9 cellular contexts compared by ENCODE assay signal in the genomic region with DNA sequence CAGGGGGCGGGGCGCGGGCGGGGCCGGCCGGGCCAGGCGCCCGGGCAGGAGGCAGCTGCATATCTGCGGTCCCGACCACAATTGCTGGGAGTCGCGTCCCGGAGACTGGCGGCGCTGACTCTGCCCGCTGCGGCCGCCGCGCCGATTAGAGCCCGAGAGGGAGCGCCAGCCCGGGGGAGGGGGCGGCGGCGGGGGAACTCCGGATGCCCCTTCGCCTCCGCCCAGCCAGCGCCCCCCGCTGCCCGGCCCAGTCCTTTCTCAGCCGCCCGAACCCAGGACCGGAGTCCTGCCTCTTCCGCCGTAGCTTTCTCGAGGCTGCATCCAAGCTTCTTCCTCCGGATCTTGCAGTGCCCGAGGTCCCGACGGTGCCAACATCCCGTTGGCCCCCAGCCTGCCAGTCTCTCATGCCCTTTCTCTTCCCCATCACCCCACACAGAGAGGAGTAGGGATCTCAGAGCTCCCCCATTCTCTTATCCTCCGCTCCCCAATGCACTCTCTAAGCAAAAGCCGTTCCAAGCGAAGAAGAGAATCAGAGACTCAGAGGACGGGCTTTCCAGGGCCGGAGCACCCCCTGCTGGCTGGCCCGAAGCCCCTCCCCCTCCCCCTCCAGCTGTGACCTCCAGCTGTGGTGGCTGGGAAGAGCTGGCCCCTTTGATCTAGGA. TPM values are rescaled to one million over a fixed set of nuclear protein-coding genes. Genes with fewer than 3 reads are reported as not detected.
A peak's percentile ranks its signal among the peaks of the same experiment; 100 is the strongest.
DNase-seq lines count a peak whose midpoint lies in the region; ATAC-seq and TF ChIP-seq lines count a peak whose summit lies in the region.
"Had no signal": no experiment of that assay in that cellular context is flagged by ENCODE, and none has a peak within 500 bp of the region (broad histone marks: within the 10 kb centered on the region; RNA-seq: fewer than 3 reads in every experiment).

No MANE protein-coding gene starts in this region.

- H3K9me3 Mint-ChIP-seq in CD8-positive, alpha-beta T cell, result no peaks in the 10 kb centered on the region
- H3K9me3 Mint-ChIP-seq in immature natural killer cell, result no peaks in the 10 kb centered on the region

- H2AFZ ChIP-seq in mammary epithelial cell (ENCODE audit: low read depth, low read length) (peak overlapping the region; percentile 93), smooth muscle cell (ENCODE audit: low read depth) (peak overlapping the region; percentile 89)

- H3K4me1 Mint-ChIP-seq in CD8-positive, alpha-beta T cell (ENCODE audit: low read depth), result peaks cover 15% of the 10 kb centered on the region
- peaks cover 12 to 17% of the 10 kb centered on the region in 2 donors for H3K4me1 Mint-ChIP-seq in immature natural killer cell

- CTCF ChIA-PET in CD8-positive, alpha-beta T cell (lab: Charles Lee), result interaction anchor here (0.5 to 7.1 kb wide), 35 partner anchors 9 to 265 kb away, joined by 3 to 202 read pairs (median 5); partner anchors contain the start of genes AAAS, AMHR2, ESPL1 and ITGB7
- CTCF ChIA-PET in mammary epithelial cell (lab: Charles Lee; ENCODE audit: low non-redundant PET), result interaction anchor here (0.6 to 1.7 kb wide), 10 partner anchors 20 to 279 kb away, joined by 3 to 17 read pairs (median 5); partner anchors contain the start of genes AAAS, PFDN5 and SP1

- H3K36me3 Mint-ChIP-seq in CD8-positive, alpha-beta T cell, result peaks cover 2% of the 10 kb centered on the region
- no peaks in the 10 kb centered on the region for H3K36me3 Mint-ChIP-seq in immature natural killer cell

- peak overlapping the region; percentile 77 for H3K27ac Mint-ChIP-seq in CD8-positive, alpha-beta T cell
- H3K27ac Mint-ChIP-seq in immature natural killer cell, result peak overlapping the region; percentile 68 to 98 (median 90)

- no peaks in the 10 kb centered on the region for H3K36me3 ChIP-seq in CD8-positive, alpha-beta T cell (ENCODE audit: insufficient read depth, low read length)
- H3K36me3 ChIP-seq in WERI-Rb-1, result no peaks in the 10 kb centered on the region
- no peaks in the 10 kb centered on the region for H3K36me3 ChIP-seq in mammary epithelial cell (ENCODE audit: insufficient read depth, low read length)
- H3K36me3 ChIP-seq in smooth muscle cell (ENCODE audit: low read depth), result no peaks in the 10 kb centered on the region

- no TSS peak for BruUV-seq in mammary epithelial cell (replicated peaks; lab: Mats Ljungman, UMichigan)

- WGBS in mammary epithelial cell (ENCODE audit: low coverage, missing lambda C conversion rate), result 0% methylated on average over 17 of the region's 50 CpGs
- WGBS in smooth muscle cell (ENCODE audit: low lambda C conversion rate), result 3% methylated on average over 22 of the region's 50 CpGs

- POLR2A ChIA-PET in CD8-positive, alpha-beta T cell (lab: Charles Lee), result interaction anchor here (0.6 to 5.6 kb wide), 11 partner anchors 17 to 671 kb away, joined by 3 to 53 read pairs (median 4); partner anchors contain the start of genes AAAS, PFDN5, SP1 and TARBP2

- H3K79me2 ChIP-seq in mammary epithelial cell (ENCODE audit: insufficient read depth, low read length) (no peaks in the 10 kb centered on the region), smooth muscle cell (ENCODE audit: low read depth) (no peaks in the 10 kb centered on the region)

- DNase-seq in CD8-positive, alpha-beta T cell, result peak; percentile 44 to 81 (median 61)
- DNase-seq in NCI-H1105 treated with DMSO at 0.1 percent for 48 hours (lab: John Stamatoyannopoulos, UW) (peak; percentile 35), WERI-Rb-1 (peak; percentile 55), mammary epithelial cell (peak; percentile 58), immature natural killer cell (peak; percentile 65 to 72 (median 68)), smooth muscle cell (lab: John Stamatoyannopoulos, UW; ENCODE audit: unreplicated experiment) (peak; percentile 47)
- DNase-seq in NK-92 treated with Interleukin-12 subunit alpha and Interleukin-12 subunit beta, amount 100 ng/mL, for 24 hours (lab: John Stamatoyannopoulos, UW), result no peak

- H3K4me3 ChIP-seq in CD8-positive, alpha-beta T cell (ENCODE audit: low read depth, low read length), result peak overlapping the region; percentile 72
- H3K4me3 ChIP-seq in WERI-Rb-1 (ENCODE audit: low read depth, low read length), result peak overlapping the region; percentile 59
- H3K4me3 ChIP-seq in mammary epithelial cell (replicated peaks in 1 of 3; ENCODE audit: insufficient read depth in 1 of 3, low read depth in 2 of 3, low read length in 3 of 3), result peak overlapping the region; percentile 59 to 65 (median 62)
- peak overlapping the region; percentile 59 for H3K4me3 ChIP-seq in smooth muscle cell

- H3K9ac ChIP-seq in mammary epithelial cell (ENCODE audit: insufficient read depth, low read length), result no peak overlapping the region
- H3K9ac ChIP-seq in smooth muscle cell (ENCODE audit: low read depth), result peak overlapping the region; percentile 49

- dilution Hi-C loops in mammary epithelial cell (cut with HindIII; ENCODE audit: low sequenced_read_pairs), result loop anchor here (5.0 kb wide), 2 partner anchors 38 to 77 kb away; partner anchors contain the start of gene AMHR2

- no peaks in the 10 kb centered on the region for H3K27me3 Mint-ChIP-seq in CD8-positive, alpha-beta T cell (ENCODE audit: low read depth)
- peaks cover 3 to 5% (median 3%) of the 10 kb centered on the region in 3 donors for H3K27me3 Mint-ChIP-seq in immature natural killer cell (ENCODE audit: low read depth in 3 of 3)

- H3K9me3 ChIP-seq in CD8-positive, alpha-beta T cell (ENCODE audit: low read length), result no peaks in the 10 kb centered on the region
- H3K9me3 ChIP-seq in WERI-Rb-1 (ENCODE audit: severe bottlenecking) (no peaks in the 10 kb centered on the region), mammary epithelial cell (replicated peaks; ENCODE audit: insufficient read depth, low read length) (no peaks in the 10 kb centered on the region), smooth muscle cell (replicated peaks; ENCODE audit: low read depth) (no peaks in the 10 kb centered on the region)

- H3K27ac ChIP-seq in CD8-positive, alpha-beta T cell (ENCODE audit: low read depth, low read length), result peak overlapping the region; percentile 27
- H3K27ac ChIP-seq in WERI-Rb-1 (no peak overlapping the region), mammary epithelial cell (ENCODE audit: insufficient read depth, low read depth, low read length) (no peak overlapping the region), smooth muscle cell (ENCODE audit: low read depth) (peak overlapping the region; percentile 43)

- peaks cover 15% of the 10 kb centered on the region for H3F3A ChIP-seq in smooth muscle cell (ENCODE audit: low read depth)

- intact Hi-C loops in CD8-positive, alpha-beta T cell (cut with DNase I, micrococcal nuclease), result loop anchor here (1.0 to 2.0 kb wide), 4 partner anchors 21 to 186 kb away; no protein-coding TSS in a partner anchor
- intact Hi-C loops in mammary epithelial cell (cut with micrococcal nuclease), result loop anchor here (1.0 kb wide), 2 partner anchors 21 to 186 kb away; no protein-coding TSS in a partner anchor

- no peaks in the 10 kb centered on the region for H4K20me1 ChIP-seq in mammary epithelial cell (ENCODE audit: insufficient read depth, low read length)
- no peaks in the 10 kb centered on the region for H4K20me1 ChIP-seq in smooth muscle cell (ENCODE audit: low read depth)

- peaks cover 16% of the 10 kb centered on the region for H3K4me1 ChIP-seq in CD8-positive, alpha-beta T cell (ENCODE audit: insufficient read depth, low read length)
- H3K4me1 ChIP-seq in mammary epithelial cell (ENCODE audit: insufficient read depth, low read length), result peaks cover 6% of the 10 kb centered on the region
- H3K4me1 ChIP-seq in smooth muscle cell (ENCODE audit: low read depth), result peaks cover 9% of the 10 kb centered on the region

- TF ChIP-seq CTCF in CD8-positive, alpha-beta T cell (IDR thresholded peaks at IDR 0.05), result peak; percentile 58
- TF ChIP-seq CTCF in WERI-Rb-1 (IDR thresholded peaks at IDR 0.05; ENCODE audit: low read depth, low read length) (peak; percentile 78), mammary epithelial cell (conservative IDR thresholded peaks at IDR 0.05 in 1 of 2, IDR thresholded peaks at IDR 0.05 in 1 of 2; ENCODE audit: extremely low read depth in 1 of 2, insufficient read depth in 1 of 2, low read depth in 1 of 2, low read length in 2 of 2) (peak; percentile 40 to 84), smooth muscle cell (IDR thresholded peaks at IDR 0.05; ENCODE audit: borderline replicate concordance, insufficient read depth, poor library complexity, severe bottlenecking) (peak; percentile 73)

- ATAC-seq in CD8-positive, alpha-beta T cell, result peak; percentile 85
- peak; percentile 70 for ATAC-seq in GM21723 (IDR thresholded peaks at IDR 0.05; ENCODE audit: unreplicated experiment)

- H3K4me3 Mint-ChIP-seq in CD8-positive, alpha-beta T cell, result peak overlapping the region; percentile 93
- peak overlapping the region; percentile 93 to 100 (median 99) for H3K4me3 Mint-ChIP-seq in immature natural killer cell

- in situ Hi-C loops in mammary epithelial cell (cut with MboI; ENCODE audit: low sequenced_read_pairs in 2 of 2), result loop anchor here in 1 of 2 donors (5.0 kb wide), 1 partner anchor 77 kb away; the partner anchor contains the start of gene AMHR2

- H3K4me2 ChIP-seq in mammary epithelial cell (ENCODE audit: insufficient read depth, low read depth, low read length) (peak overlapping the region; percentile 89), smooth muscle cell (peak overlapping the region; percentile 90)

- H3K27me3 ChIP-seq in CD8-positive, alpha-beta T cell (ENCODE audit: insufficient read depth, low read length), result no peaks in the 10 kb centered on the region
- H3K27me3 ChIP-seq in WERI-Rb-1 (ENCODE audit: insufficient read depth, low read depth, severe bottlenecking), result no peaks in the 10 kb centered on the region
- H3K27me3 ChIP-seq in mammary epithelial cell (ENCODE audit: insufficient read depth, low read length), result no peaks in the 10 kb centered on the region
- H3K27me3 ChIP-seq in smooth muscle cell (ENCODE audit: low read depth), result no peaks in the 10 kb centered on the region

RNA-seq across cellular contexts. Expression of gene SP7, which starts 8.8 kb away (rescaled TPM):
- not detected for total RNA-seq in CD8-positive, alpha-beta T cell
- total RNA-seq in mammary epithelial cell, result not detected
- polyA plus RNA-seq in mammary epithelial cell, result not detected
- polyA minus RNA-seq in mammary epithelial cell, result not detected
- not detected for polyA plus RNA-seq in immature natural killer cell
- total RNA-seq in smooth muscle cell, result 0.04 and 0.40 TPM in 2 replicates
- polyA plus RNA-seq in smooth muscle cell, result 0.38 TPM in 1 of 2 replicates, not detected in the other
- total RNA-seq: activated CD8-positive, alpha-beta memory T cell treated with anti-CD3 and anti-CD28 coated beads for 36 hours had no signal

RNA-seq across cellular contexts. Expression of gene AAAS, which starts 23.5 kb away (rescaled TPM):
- total RNA-seq in CD8-positive, alpha-beta T cell, result 10 to 100 TPM; 17.0 to 21.5 TPM
- total RNA-seq in mammary epithelial cell (10 to 100 TPM; 29.2 to 45.4 TPM), smooth muscle cell (56.8 and 57.3 TPM in 2 replicates)
- polyA plus RNA-seq in mammary epithelial cell (58.3 TPM), immature natural killer cell (10 to 100 TPM; 27.5 to 46.8 (median 46.0) TPM), smooth muscle cell (58.3 and 65.7 TPM in 2 replicates)
- polyA minus RNA-seq in mammary epithelial cell, result 84.3 TPM

RNA-seq across cellular contexts. Expression of gene SP1, which starts 35.0 kb away (rescaled TPM):
- total RNA-seq in CD8-positive, alpha-beta T cell, result 10 to 100 TPM; 33.5 to 33.8 TPM
- 10 to 100 TPM; 55.3 to 56.9 TPM for total RNA-seq in mammary epithelial cell
- polyA plus RNA-seq in mammary epithelial cell, result 38.9 TPM
- 74.9 TPM for polyA minus RNA-seq in mammary epithelial cell
- polyA plus RNA-seq in immature natural killer cell, result 10 to 100 TPM in 1 of 3 donors, 1 to 10 TPM in 2; 3.4 to 12.2 (median 4.8) TPM
- 48.6 and 51.5 TPM in 2 replicates for total RNA-seq in smooth muscle cell
- polyA plus RNA-seq in smooth muscle cell, result 10.1 and 10.2 TPM in 2 replicates

RNA-seq across cellular contexts. Expression of gene MYG1, which starts 45.5 kb away (rescaled TPM):
- 10 to 100 TPM; 24.2 to 31.4 TPM for total RNA-seq in CD8-positive, alpha-beta T cell
- 10 to 100 TPM; 29.5 to 61.9 TPM for total RNA-seq in mammary epithelial cell
- 50.9 TPM for polyA plus RNA-seq in mammary epithelial cell
- polyA minus RNA-seq in mammary epithelial cell, result 31.3 TPM
- 10 to 100 TPM; 51.3 to 78.7 (median 64.0) TPM for polyA plus RNA-seq in immature natural killer cell
- total RNA-seq in smooth muscle cell, result 30.8 and 39.1 TPM in 2 replicates
- polyA plus RNA-seq in smooth muscle cell, result 56.9 and 60.9 TPM in 2 replicates

RNA-seq across cellular contexts. Expression of gene PFDN5, which starts 49.6 kb away (rescaled TPM):
- total RNA-seq in CD8-positive, alpha-beta T cell, result 100 to 1,000 TPM; 741 to 751 TPM
- 100 to 1,000 TPM; 162 to 187 TPM for total RNA-seq in mammary epithelial cell
- 581 TPM for polyA plus RNA-seq in mammary epithelial cell
- polyA minus RNA-seq in mammary epithelial cell, result 173 TPM
- polyA plus RNA-seq in immature natural killer cell, result 1,000 to 10,000 TPM in 1 of 3 donors, 100 to 1,000 TPM in 2; 829 to 1,850 (median 845) TPM
- 416 and 464 TPM in 2 replicates for total RNA-seq in smooth muscle cell
- 523 and 540 TPM in 2 replicates for polyA plus RNA-seq in smooth muscle cell

Comparison
In these comparisons a context has a peak if more than half of its experiments do, and no peak if none do; other contexts are left out.
1. H3K27ac ChIP-seq: peak in CD8-positive, alpha-beta T cell (single experiment) and smooth muscle cell (single experiment); none in WERI-Rb-1 (single experiment) and mammary epithelial cell (single experiment).
2. Peak in every context shown above with its lines, with median percentiles within 50 percentile points of each other: H3K4me3 ChIP-seq and CTCF ChIP-seq.